1 cellular context compared by ENCODE assay signal in genomic region chr4:103010827-103011226, GRCh38.
TF ChIP-seq lines count a peak whose summit lies in the region.

No MANE protein-coding gene starts in this region.

TF ChIP-seq in GM23338, 12 proteins besides CTCF, POLR2A, EP300 and RAD21:
- TF ChIP-seq REST (IDR thresholded peaks at IDR 0.05; ENCODE audit: unreplicated experiment) (no peak), JUNB (IDR thresholded peaks at IDR 0.05; ENCODE audit: unreplicated experiment) (no peak), EZH2phosphoT487 (IDR thresholded peaks at IDR 0.05; ENCODE audit: unreplicated experiment) (no peak), EZH2 (IDR thresholded peaks at IDR 0.05; ENCODE audit: low read depth, unreplicated experiment) (no peak), ZNF331 (CRISPR knock-in tag; IDR thresholded peaks at IDR 0.05; ENCODE audit: low read depth) (no peak), CREB1 (CRISPR knock-in tag; IDR thresholded peaks at IDR 0.05; ENCODE audit: low read depth) (no peak), STAT1 (IDR thresholded peaks at IDR 0.05; ENCODE audit: unreplicated experiment) (no peak)
- TF ChIP-seq, protein P1, sequence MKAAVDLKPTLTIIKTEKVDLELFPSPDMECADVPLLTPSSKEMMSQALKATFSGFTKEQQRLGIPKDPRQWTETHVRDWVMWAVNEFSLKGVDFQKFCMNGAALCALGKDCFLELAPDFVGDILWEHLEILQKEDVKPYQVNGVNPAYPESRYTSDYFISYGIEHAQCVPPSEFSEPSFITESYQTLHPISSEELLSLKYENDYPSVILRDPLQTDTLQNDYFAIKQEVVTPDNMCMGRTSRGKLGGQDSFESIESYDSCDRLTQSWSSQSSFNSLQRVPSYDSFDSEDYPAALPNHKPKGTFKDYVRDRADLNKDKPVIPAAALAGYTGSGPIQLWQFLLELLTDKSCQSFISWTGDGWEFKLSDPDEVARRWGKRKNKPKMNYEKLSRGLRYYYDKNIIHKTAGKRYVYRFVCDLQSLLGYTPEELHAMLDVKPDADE (IDR thresholded peaks at IDR 0.05) = no peak
